ENCODE assay signal across 8 cellular contexts in genomic region chrX:154409222-154409871, GRCh38. TPM values are rescaled to one million over a fixed set of nuclear protein-coding genes. Genes with fewer than 3 reads are reported as not detected.
DNase-seq lines count a peak whose midpoint lies in the region; ATAC-seq and TF ChIP-seq lines count a peak whose summit lies in the region.

Gene DNASE1L1 (minus strand): TSS chrX:154409254. CDS start chrX:154405568, 3,686 bp downstream.

- CTCF ChIA-PET in AG04450 (lab: Charles Lee) = interaction anchor here (0.6 to 1.6 kb wide), 4 partner anchors 11 to 470 kb away, joined by 3 to 7 read pairs (median 4); partner anchors contain the start of gene RPL10

- POLR2A ChIA-PET in AG04450 (lab: Yijun Ruan, JAX) = interaction anchor here (0.9 to 2.0 kb wide), 3 partner anchors 11 to 50 kb away, joined by 5 to 12 read pairs (median 5); partner anchors contain the start of genes ATP6AP1 and RPL10

- H3K4me1 ChIP-seq in NT2/D1 (ENCODE audit: insufficient read depth, insufficient read length) = peaks cover 1% of the 10 kb centered on the region
- H3K4me1 ChIP-seq in body of pancreas = peaks cover 12% of the 10 kb centered on the region
- peaks cover 18 to 21% (median 19%) of the 10 kb centered on the region in 3 donors for H3K4me1 ChIP-seq in skeletal muscle tissue (ENCODE audit: control insufficient read depth in 3 of 3, insufficient read depth in 3 of 3, low read length in 3 of 3)

- peak; percentile 57 for DNase-seq in AG04450 (ENCODE audit: low read depth, low spot score)
- no peak for DNase-seq in NT2/D1 (ENCODE audit: low read depth, low spot score)
- DNase-seq in body of pancreas = peak; percentile 50 to 81 (median 74)
- peak; percentile 71 for DNase-seq in iPS-NIHi11 (ENCODE audit: low spot score)

- peak within 1 kb of the TSS; percentile 64 for H3K9ac ChIP-seq in NT2/D1 (ENCODE audit: insufficient read length, low read depth)
- peak within 1 kb of the TSS; percentile 72 to 88 (median 80) for H3K9ac ChIP-seq in skeletal muscle tissue (ENCODE audit: low read depth in 1 of 3, low read length in 3 of 3)

- peak within 1 kb of the TSS; percentile 62 for H3K4me3 ChIP-seq in AG04450 (ENCODE audit: low read depth, low read length)
- peak within 1 kb of the TSS; percentile 18 for H3K4me3 ChIP-seq in NT2/D1 (ENCODE audit: insufficient read length, low read depth)
- no peak within 1 kb of the TSS for H3K4me3 ChIP-seq in body of pancreas
- peak within 1 kb of the TSS; percentile 65 to 73 (median 69) for H3K4me3 ChIP-seq in skeletal muscle tissue (ENCODE audit: low read length in 3 of 3)

- peaks cover 6% of the 10 kb centered on the region for H3K36me3 ChIP-seq in NT2/D1 (ENCODE audit: insufficient read depth, insufficient read length, low read length)
- H3K36me3 ChIP-seq in body of pancreas (replicated peaks in 1 of 2; ENCODE audit: insufficient read depth in 1 of 2, low read depth in 2 of 2) = no peaks in the 10 kb centered on the region
- peaks cover 0 to 18% (median 3%) of the 10 kb centered on the region in 3 donors for H3K36me3 ChIP-seq in skeletal muscle tissue (ENCODE audit: control insufficient read depth in 3 of 3, insufficient read depth in 3 of 3, low read length in 3 of 3)

- ATAC-seq in GM19043 (IDR thresholded peaks at IDR 0.05; ENCODE audit: low read depth, unreplicated experiment) = peak; percentile 48
- ATAC-seq in body of pancreas = peak; percentile 22
- ATAC-seq in GM19395 (IDR thresholded peaks at IDR 0.05; ENCODE audit: unreplicated experiment) = no peak
- ATAC-seq in HG02798 (IDR thresholded peaks at IDR 0.05; ENCODE audit: poor library complexity, unreplicated experiment) = no peak

- peak in 1 of 3 donors; percentile 24 for TF ChIP-seq POLR2A in body of pancreas (IDR thresholded peaks at IDR 0.05)

- TF ChIP-seq CTCF in AG04450 (IDR thresholded peaks at IDR 0.05; ENCODE audit: low read depth, low read length) (no peak), body of pancreas (IDR thresholded peaks at IDR 0.05) (no peak)

- H3K27me3 ChIP-seq in AG04450 (ENCODE audit: control insufficient read depth, insufficient read depth, low read length) (no peaks in the 10 kb centered on the region), NT2/D1 (ENCODE audit: insufficient read depth, insufficient read length) (no peaks in the 10 kb centered on the region), body of pancreas (no peaks in the 10 kb centered on the region), skeletal muscle tissue (ENCODE audit: control insufficient read depth in 3 of 3, insufficient read depth in 3 of 3, low read length in 3 of 3) (no peaks in the 10 kb centered on the region)

- H3K27ac ChIP-seq in AG04450 (ENCODE audit: low read depth, low read length) (peak within 1 kb of the TSS; percentile 68), body of pancreas (peak within 1 kb of the TSS in 2 of 4 donors; percentile 36 to 63), skeletal muscle tissue (ENCODE audit: low read depth, low read length) (peak within 1 kb of the TSS; percentile 95)

- no peaks in the 10 kb centered on the region for H3K9me3 ChIP-seq in AG04450 (ENCODE audit: control insufficient read depth, insufficient read depth, low read length)
- H3K9me3 ChIP-seq in NT2/D1 (ENCODE audit: insufficient read depth, low read length) = no peaks in the 10 kb centered on the region
- no peaks in the 10 kb centered on the region for H3K9me3 ChIP-seq in body of pancreas
- H3K9me3 ChIP-seq in skeletal muscle tissue (ENCODE audit: control insufficient read depth in 3 of 3, low read length in 3 of 3) = no peaks in the 10 kb centered on the region

- WGBS in body of pancreas, 2 donors = 64 to 67% methylated on average over 3 to 6 of the region's 26 CpGs

- intact Hi-C loops in body of pancreas (cut with DNase I) = no loop called here

RNA-seq across cellular contexts. Expression of gene DNASE1L1, which starts in this region (rescaled TPM):
- 25.7 and 36.6 TPM in 2 replicates for polyA plus RNA-seq in AG04450 (2011; rRNA removed)
- polyA minus RNA-seq in AG04450 (2011; rRNA and poly(A)+ RNA removed) = 17.5 and 27.0 TPM in 2 replicates
- total RNA-seq in body of pancreas = 10 to 100 TPM in 1 of 2 donors, 1 to 10 TPM in 1; 9.6 to 16.1 TPM
- total RNA-seq in skeletal muscle tissue = 47.0 TPM

Comparison
In these comparisons a context has a peak if more than half of its experiments do, and no peak if none do; other contexts are left out.
1. H3K4me3 ChIP-seq: peak in AG04450 (single experiment), NT2/D1 (single experiment) and skeletal muscle tissue (3 of 3); none in body of pancreas (0 of 2).
2. ATAC-seq: peak in GM19043 (single experiment) and body of pancreas (single experiment); none in GM19395 (single experiment) and HG02798 (single experiment).